Comparison of ENCODE assay signal across 11 cellular contexts in genomic region chr2:160940699-160941098, GRCh38.
A peak's percentile ranks its signal among the peaks of the same experiment; 100 is the strongest.
DNase-seq lines count a peak whose midpoint lies in the region; ATAC-seq and TF ChIP-seq lines count a peak whose summit lies in the region.
"Had no signal": no experiment of that assay in that cellular context is flagged by ENCODE, and none has a peak within 500 bp of the region (broad histone marks: within the 10 kb centered on the region; RNA-seq: fewer than 3 reads in every experiment).

No MANE protein-coding gene starts in this region.

- H3K27me3 Mint-ChIP-seq in progenitor cell of endocrine pancreas: no peaks in the 10 kb centered on the region

- H3K9me3 Mint-ChIP-seq in progenitor cell of endocrine pancreas (ENCODE audit: low read depth): no peaks in the 10 kb centered on the region
- H3K9me3 Mint-ChIP-seq: natural killer cell had no signal

- H3K4me3 ChIP-seq in fibroblast of villous mesenchyme (ENCODE audit: low read depth, low read length): no peak overlapping the region
- H3K4me3 ChIP-seq: adrenal gland had no signal

- TF ChIP-seq CTCF in fibroblast of villous mesenchyme (IDR thresholded peaks at IDR 0.05; ENCODE audit: insufficient read depth, low read depth, low read length) (no peak), progenitor cell of endocrine pancreas (IDR thresholded peaks at IDR 0.05; ENCODE audit: unreplicated experiment) (no peak)

- H3K36me3 Mint-ChIP-seq in progenitor cell of endocrine pancreas (ENCODE audit: insufficient read depth): no peaks in the 10 kb centered on the region
- H3K36me3 Mint-ChIP-seq: natural killer cell had no signal

- ATAC-seq in GM18505 (IDR thresholded peaks at IDR 0.05; ENCODE audit: unreplicated experiment) (peak; percentile 87), GM21390 (IDR thresholded peaks at IDR 0.05; ENCODE audit: unreplicated experiment) (peak; percentile 80), HG03439 (IDR thresholded peaks at IDR 0.05; ENCODE audit: unreplicated experiment) (peak; percentile 87)
- ATAC-seq: natural killer cell had no signal

- no peak overlapping the region for H3K27ac Mint-ChIP-seq in progenitor cell of endocrine pancreas
- H3K27ac Mint-ChIP-seq: natural killer cell had no signal

- DNase-seq in fibroblast of villous mesenchyme (ENCODE audit: low read depth) (peak; percentile 43), dedifferentiated amniotic fluid mesenchymal stem cell (ENCODE audit: extremely low spot score) (no peak), AG20443 (ENCODE audit: low spot score) (no peak), progenitor cell of endocrine pancreas (ENCODE audit: low spot score, unreplicated experiment) (no peak), SW480 (ENCODE audit: low spot score) (no peak)
- DNase-seq: adrenal gland, natural killer cell, NCI-H345 had no signal

- no peak overlapping the region for H3K4me3 Mint-ChIP-seq in progenitor cell of endocrine pancreas (ENCODE audit: low read depth)
- H3K4me3 Mint-ChIP-seq: natural killer cell had no signal

- no peaks in the 10 kb centered on the region for H3K4me1 Mint-ChIP-seq in progenitor cell of endocrine pancreas (ENCODE audit: low read depth)
- H3K4me1 Mint-ChIP-seq: natural killer cell had no signal

- TF ChIP-seq POLR2A in GM18505 (IDR thresholded peaks at IDR 0.05; ENCODE audit: borderline replicate concordance, extremely low read depth, insufficient read depth, insufficient read length): no peak
